ENCODE assay signal across 1 cellular context in genomic region chr5:99320461-99320860, GRCh38.
TF ChIP-seq lines count a peak whose summit lies in the region.

No MANE protein-coding gene starts in this region.

TF ChIP-seq in WTC11, 78 proteins besides CTCF, POLR2A, EP300 and RAD21 (continued from another document):
- TF ChIP-seq ATF6 (CRISPR knock-in tag; IDR thresholded peaks at IDR 0.05) (no peak), ZNF281 (CRISPR knock-in tag; IDR thresholded peaks at IDR 0.05) (no peak), PRRX2 (CRISPR knock-in tag; IDR thresholded peaks at IDR 0.05) (no peak), SMAD3 (CRISPR knock-in tag; IDR thresholded peaks at IDR 0.05; ENCODE audit: borderline replicate concordance) (no peak)
